31 cellular contexts compared by ENCODE assay signal in the genomic region with DNA sequence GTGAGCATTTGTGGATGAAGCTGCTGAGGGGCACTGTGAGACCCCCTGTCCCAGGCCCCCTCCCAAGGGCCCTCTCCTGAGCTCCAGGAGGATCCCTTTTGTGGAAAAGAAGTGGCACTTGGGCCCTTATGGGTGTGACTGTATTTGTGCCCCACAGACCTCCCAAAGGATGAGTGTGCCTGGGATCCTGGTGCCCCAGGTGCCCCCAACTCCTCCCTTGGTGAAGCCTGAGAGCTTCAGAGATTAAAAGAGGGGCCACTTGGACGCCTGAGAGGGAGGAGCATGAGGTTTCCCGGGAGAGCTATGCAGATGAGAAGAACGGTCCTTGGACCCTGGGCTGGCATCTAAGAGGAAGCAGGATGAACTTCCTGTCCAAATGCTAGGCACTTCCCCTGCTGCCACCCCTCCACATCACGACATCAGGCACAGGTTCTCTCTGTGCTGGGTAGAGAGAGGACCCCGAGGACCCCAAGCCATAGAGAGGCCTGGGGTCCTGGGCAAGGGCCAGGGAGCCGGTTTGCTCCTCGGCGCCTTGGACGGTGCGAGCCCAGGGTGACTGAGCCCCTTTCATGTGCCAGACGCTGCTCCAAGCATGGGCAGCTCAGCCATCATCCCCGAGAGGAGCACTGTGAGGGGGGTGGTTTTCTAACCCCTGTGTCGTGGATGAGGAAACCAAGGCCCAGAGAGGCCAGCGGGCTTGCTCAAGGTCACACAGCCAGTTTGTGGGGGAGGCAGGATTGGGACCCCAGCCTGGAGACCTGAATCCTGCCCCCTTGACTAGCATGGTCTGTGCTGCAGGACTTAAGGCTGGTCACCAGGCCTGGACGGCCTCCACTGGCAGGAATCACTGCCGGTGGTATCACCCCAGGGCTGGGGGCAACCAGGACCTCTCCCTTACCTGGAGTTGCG.
"Had no signal": no experiment of that assay in that cellular context is flagged by ENCODE, and none has a peak within 500 bp of the region (broad histone marks: within the 10 kb centered on the region; RNA-seq: fewer than 3 reads in every experiment).

No MANE protein-coding gene starts in this region.

- H3K36me3 ChIP-seq: adrenal gland, colonic mucosa had no signal

- FAIRE-seq: endometrium, endothelial cell of umbilical vein had no signal

- ATAC-seq: activated CD4-positive, CD25-positive, alpha-beta regulatory T cell treated with anti-CD3 and anti-CD28 coated beads, Interleukin-2, amount 50 U/mL, for 24 hours; activated CD8-positive, alpha-beta T cell treated with anti-CD3 and anti-CD28 coated beads for 36 hours; activated naive CD8-positive, alpha-beta T cell treated with anti-CD3 and anti-CD28 coated beads, Interleukin-2, amount 50 U/mL, for 24 hours; body of pancreas; gastroesophageal sphincter; T-helper 17 cell had no signal

- H3K9me3 ChIP-seq: adrenal gland, body of pancreas, colonic mucosa, esophagus squamous epithelium, gastroesophageal sphincter had no signal

- H3K4me1 ChIP-seq: adrenal gland, body of pancreas, colonic mucosa had no signal

- DNase-seq: activated B cell treated with CpG ODN at 0.5 μM for 24 hours; activated CD4-positive, alpha-beta T cell treated with anti-CD3 and anti-CD28 coated beads for 48 hours; activated CD4-positive, alpha-beta T cell treated with anti-CD3 and anti-CD28 coated beads, Interleukin-2, amount 50 U/mL, for 1 hour; activated CD4-positive, alpha-beta T cell treated with anti-CD3 and anti-CD28 coated beads, Interleukin-2, amount 50 U/mL, for 48 hours; activated CD8-positive, alpha-beta memory T cell treated with anti-CD3 and anti-CD28 coated beads for 24 hours; activated CD8-positive, alpha-beta T cell treated with anti-CD3 and anti-CD28 coated beads for 36 hours; activated effector memory CD4-positive, alpha-beta T cell treated with anti-CD3 and anti-CD28 coated beads, Interleukin-2, amount 50 U/mL, for 16 hours; activated naive CD4-positive, alpha-beta T cell treated with anti-CD3 and anti-CD28 coated beads for 36 hours; activated naive CD8-positive, alpha-beta T cell treated with anti-CD3 and anti-CD28 coated beads for 36 hours; activated naive CD8-positive, alpha-beta T cell treated with anti-CD3 and anti-CD28 coated beads, Interleukin-2, amount 50 U/mL, for 24 hours; activated T-cell treated with anti-CD3 and anti-CD28 coated beads, Interleukin-2, amount 50 U/mL, for 1 hour; activated T-cell treated with anti-CD3 and anti-CD28 coated beads, Interleukin-2, amount 50 U/mL, for 48 hours; adrenal gland; amygdala; aorta; body of pancreas; central memory CD4-positive, alpha-beta T cell; cerebellar nuclear complex; colonic mucosa; effector CD8-positive, alpha-beta T cell; esophagus squamous epithelium; foreskin melanocyte; T-helper 1 cell; T-helper 17 cell; T1000; WERI-Rb-1 had no signal

- H3K27ac ChIP-seq: adrenal gland, body of pancreas, colonic mucosa, epithelial cell of prostate, esophagus squamous epithelium, gastroesophageal sphincter, WERI-Rb-1 had no signal

- H3K4me3 ChIP-seq: adrenal gland, body of pancreas, colonic mucosa, esophagus squamous epithelium, gastroesophageal sphincter had no signal
